In genomic region chr2:37244017-37244416, GRCh38 we compare ENCODE assay signal across 16 cellular contexts. TPM values are rescaled to one million over a fixed set of nuclear protein-coding genes. Genes with fewer than 3 reads are reported as not detected.
DNase-seq lines count a peak whose midpoint lies in the region; ATAC-seq, FAIRE-seq and TF ChIP-seq lines count a peak whose summit lies in the region.
"Had no signal": no experiment of that assay in that cellular context is flagged by ENCODE, and none has a peak within 500 bp of the region (broad histone marks: within the 10 kb centered on the region; RNA-seq: fewer than 3 reads in every experiment).

No MANE protein-coding gene starts in this region.

- no peak for DNase-seq in GM19239 (ENCODE audit: insufficient read length, low spot score)
- DNase-seq in WTC11 (ENCODE audit: low spot score): no peak
- no peak for DNase-seq in inferior parietal cortex (ENCODE audit: extremely low spot score)
- no peak for DNase-seq in occipital lobe (lab: John Stamatoyannopoulos, UW)
- no peak for DNase-seq in left lung
- DNase-seq in NCI-H1105 treated with DMSO at 0.1 percent for 48 hours (lab: John Stamatoyannopoulos, UW): no peak
- DNase-seq: activated CD8-positive, alpha-beta memory T cell treated with anti-CD3 and anti-CD28 coated beads, Interleukin-2, amount 50 U/mL, for 48 hours; foreskin keratinocyte; KBM-7 had no signal

- no peaks in the 10 kb centered on the region for H3K9me3 ChIP-seq in left lung
- H3K9me3 ChIP-seq: HAP-1, tibial nerve had no signal

- no peaks in the 10 kb centered on the region for H3K27me3 ChIP-seq in left lung
- H3K27me3 ChIP-seq: foreskin keratinocyte, tibial nerve had no signal

- H3K36me3 ChIP-seq in left lung: peaks cover 0 to 79% of the 10 kb centered on the region in 2 donors

- no peak overlapping the region for H3K27ac ChIP-seq in left lung
- H3K27ac ChIP-seq: foreskin keratinocyte, parathyroid adenoma, tibial nerve had no signal

- peak overlapping the region; percentile 56; the same call in 1 of the 2 replicates for H3K27ac Mint-ChIP-seq in WTC11

- H3K9me3 Mint-ChIP-seq in WTC11: no peaks in the 10 kb centered on the region

- no peak for TF ChIP-seq POLR2A in GM18505 (IDR thresholded peaks at IDR 0.05; ENCODE audit: borderline replicate concordance, extremely low read depth, insufficient read depth, insufficient read length)

- TF ChIP-seq CTCF in WTC11 (IDR thresholded peaks at IDR 0.05) (no peak), left lung (IDR thresholded peaks at IDR 0.05) (no peak)

- H3K4me3 Mint-ChIP-seq in WTC11: no peak overlapping the region

- POLR2A ChIA-PET in WTC11 (lab: Charles Lee): interaction anchor here (0.9 kb wide), 1 partner anchor 11 kb away, joined by 5 read pairs; no protein-coding TSS in a partner anchor

- H3K4me1 Mint-ChIP-seq in WTC11: peaks cover 4% of the 10 kb centered on the region; the same call in 1 of the 2 replicates

- ATAC-seq in GM18505 (IDR thresholded peaks at IDR 0.05; ENCODE audit: unreplicated experiment) (peak; percentile 83), HG02852 (IDR thresholded peaks at IDR 0.05; ENCODE audit: unreplicated experiment) (peak; percentile 98), WTC11 (no peak), left lung (no peak)
- ATAC-seq: foreskin keratinocyte had no signal

- no peak overlapping the region for H3K4me3 ChIP-seq in left lung
- H3K4me3 ChIP-seq: HAP-1, tibial nerve had no signal

- H3K36me3 Mint-ChIP-seq in WTC11: peaks cover 84% of the 10 kb centered on the region

- intact Hi-C loops in left lung (cut with DNase I): no loop called here

- peak; percentile 21 for FAIRE-seq in GM19239 (lab: Jason Lieb, UNC)

- CTCF ChIA-PET in WTC11 (lab: Charles Lee): no interaction called here

- H3K4me1 ChIP-seq in left lung: no peaks in the 10 kb centered on the region
- H3K4me1 ChIP-seq: foreskin keratinocyte, tibial nerve had no signal

- no peaks in the 10 kb centered on the region for H3K27me3 Mint-ChIP-seq in WTC11 (ENCODE audit: low read depth)

TF ChIP-seq in WTC11, 78 proteins besides CTCF, POLR2A, EP300 and RAD21:
- TF ChIP-seq CREB1 (CRISPR knock-in tag; IDR thresholded peaks at IDR 0.05) (no peak), RELA (CRISPR knock-in tag; IDR thresholded peaks at IDR 0.05; ENCODE audit: borderline replicate concordance) (no peak), MXD4 (CRISPR knock-in tag; IDR thresholded peaks at IDR 0.05; ENCODE audit: borderline replicate concordance) (no peak), GRHL2 (CRISPR knock-in tag; IDR thresholded peaks at IDR 0.05; ENCODE audit: insufficient replicate concordance, severe bottlenecking) (no peak), JUN (CRISPR knock-in tag; IDR thresholded peaks at IDR 0.05) (no peak), ZNF416 (CRISPR knock-in tag; IDR thresholded peaks at IDR 0.05) (no peak)
- TF ChIP-seq, protein P1, sequence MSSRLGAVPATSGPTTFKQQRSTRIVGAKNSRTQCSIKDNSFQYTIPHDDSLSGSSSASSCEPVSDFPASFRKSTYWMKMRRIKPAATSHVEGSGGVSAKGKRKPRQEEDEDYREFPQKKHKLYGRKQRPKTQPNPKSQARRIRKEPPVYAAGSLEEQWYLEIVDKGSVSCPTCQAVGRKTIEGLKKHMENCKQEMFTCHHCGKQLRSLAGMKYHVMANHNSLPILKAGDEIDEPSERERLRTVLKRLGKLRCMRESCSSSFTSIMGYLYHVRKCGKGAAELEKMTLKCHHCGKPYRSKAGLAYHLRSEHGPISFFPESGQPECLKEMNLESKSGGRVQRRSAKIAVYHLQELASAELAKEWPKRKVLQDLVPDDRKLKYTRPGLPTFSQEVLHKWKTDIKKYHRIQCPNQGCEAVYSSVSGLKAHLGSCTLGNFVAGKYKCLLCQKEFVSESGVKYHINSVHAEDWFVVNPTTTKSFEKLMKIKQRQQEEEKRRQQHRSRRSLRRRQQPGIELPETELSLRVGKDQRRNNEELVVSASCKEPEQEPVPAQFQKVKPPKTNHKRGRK (CRISPR knock-in tag; IDR thresholded peaks at IDR 0.05; ENCODE audit: borderline replicate concordance): no peak

RNA-seq across cellular contexts. Expression of gene NDUFAF7, which starts 12.6 kb away (rescaled TPM):
- total RNA-seq in WTC11 (2021): 42.9 to 57.8 TPM (median 44.9 TPM) in 3 replicates
- 36.2 TPM for total RNA-seq in occipital lobe
- 10 to 100 TPM; 12.3 to 17.4 TPM for total RNA-seq in left lung

RNA-seq across cellular contexts. Expression of gene CEBPZ, which starts 12.6 kb away (rescaled TPM):
- 127 to 146 TPM (median 132 TPM) in 3 replicates for total RNA-seq in WTC11 (2021)
- 65.0 TPM for total RNA-seq in occipital lobe
- 10 to 100 TPM; 36.0 to 42.5 TPM for total RNA-seq in left lung

RNA-seq across cellular contexts. Expression of gene CEBPZOS, which starts 47.7 kb away (rescaled TPM):
- total RNA-seq in WTC11 (2021): 123 to 136 TPM (median 129 TPM) in 3 replicates
- 24.5 TPM for total RNA-seq in occipital lobe
- total RNA-seq in left lung: 10 to 100 TPM; 33.1 to 38.8 TPM

RNA-seq across cellular contexts. Expression of gene SULT6B1, which starts 55.5 kb away (rescaled TPM):
- total RNA-seq in WTC11 (2021) (not detected in 3 replicates), occipital lobe (not detected), left lung (not detected)
- total RNA-seq: Daoy, foreskin keratinocyte, lower leg skin, tibial nerve had no signal

Comparison
In these comparisons a context has a peak if more than half of its experiments do, and no peak if none do; other contexts are left out.
1. ATAC-seq: peak in GM18505 (single experiment) and HG02852 (single experiment); none in WTC11 (single experiment) and left lung (single experiment).